Comparison of ENCODE assay signal across 1 cellular context in genomic region chr17:7557825-7558543, GRCh38.
TF ChIP-seq lines count a peak whose summit lies in the region.

No MANE protein-coding gene starts in this region.

TF ChIP-seq in HepG2, 621 proteins besides CTCF, POLR2A, EP300 and RAD21 (continued from another document and continues in another):
- TF ChIP-seq ZBTB46 (CRISPR knock-in tag; IDR thresholded peaks at IDR 0.05; ENCODE audit: borderline replicate concordance) (no peak), ZNF232 (CRISPR knock-in tag; IDR thresholded peaks at IDR 0.05; ENCODE audit: borderline replicate concordance) (no peak), HINFP (CRISPR knock-in tag; IDR thresholded peaks at IDR 0.05; ENCODE audit: low read depth) (peak; percentile 55; the same call in 1 of the 2 replicates), ZFP91 (CRISPR knock-in tag; IDR thresholded peaks at IDR 0.05; ENCODE audit: borderline replicate concordance) (no peak), PLSCR1 (CRISPR knock-in tag; IDR thresholded peaks at IDR 0.05; ENCODE audit: borderline replicate concordance) (no peak), PCBP2 (optimal IDR thresholded peaks at IDR 0.05; ENCODE audit: low read depth, low read length, poor library complexity, severe bottlenecking) (no peak), ZBTB8A (CRISPR knock-in tag; IDR thresholded peaks at IDR 0.05; ENCODE audit: borderline replicate concordance, low read depth) (no peak), ZNF883 (CRISPR knock-in tag; IDR thresholded peaks at IDR 0.05; ENCODE audit: not compliant biosample characterization) (no peak), NFKB2 (CRISPR knock-in tag; IDR thresholded peaks at IDR 0.05; ENCODE audit: borderline replicate concordance) (no peak), RBM39 (IDR thresholded peaks at IDR 0.05; ENCODE audit: low read depth, low read length, poor library complexity, severe bottlenecking) (no peak), PBX2 (CRISPR knock-in tag; IDR thresholded peaks at IDR 0.05) (no peak), TFAP4 (IDR thresholded peaks at IDR 0.05; ENCODE audit: borderline replicate concordance, low read depth) (peak; percentile 36; the same call in 1 of the 2 replicates), MAX (IDR thresholded peaks at IDR 0.05) (peak; percentile 54; the same call in 1 of the 2 replicates), ZNF143 (CRISPR knock-in tag; IDR thresholded peaks at IDR 0.05) (no peak), SNRNP70 (IDR thresholded peaks at IDR 0.05; ENCODE audit: low read depth, low read length) (no peak), KLF12 (CRISPR knock-in tag; IDR thresholded peaks at IDR 0.05; ENCODE audit: borderline replicate concordance) (no peak), ZNF382 (CRISPR knock-in tag; IDR thresholded peaks at IDR 0.05; ENCODE audit: borderline replicate concordance) (no peak), SOX5 (CRISPR knock-in tag; IDR thresholded peaks at IDR 0.05; ENCODE audit: borderline replicate concordance) (no peak; the same call in 1 of the 2 replicates), KLF11 (CRISPR knock-in tag; IDR thresholded peaks at IDR 0.05) (no peak), ZFX (CRISPR knock-in tag; IDR thresholded peaks at IDR 0.05; ENCODE audit: low read depth) (peak; percentile 89), ZNF558 (CRISPR knock-in tag; IDR thresholded peaks at IDR 0.05; ENCODE audit: borderline replicate concordance) (no peak), THAP11 (CRISPR knock-in tag; IDR thresholded peaks at IDR 0.05) (peak; percentile 50), ZBTB25 (CRISPR knock-in tag; IDR thresholded peaks at IDR 0.05) (peak; percentile 33; the same call in 1 of the 2 replicates), ZNF496 (CRISPR knock-in tag; IDR thresholded peaks at IDR 0.05; ENCODE audit: insufficient replicate concordance) (no peak), ARID5B (CRISPR knock-in tag; IDR thresholded peaks at IDR 0.05) (peak; percentile 67; the same call in 1 of the 2 replicates), CCDC6 (CRISPR knock-in tag; IDR thresholded peaks at IDR 0.05) (no peak), PAX8 (CRISPR knock-in tag; IDR thresholded peaks at IDR 0.05; ENCODE audit: borderline replicate concordance) (no peak), ZNF256 (CRISPR knock-in tag; conservative IDR thresholded peaks at IDR 0.05) (no peak), PLRG1 (conservative IDR thresholded peaks at IDR 0.05) (no peak), ZNF687 (CRISPR knock-in tag; IDR thresholded peaks at IDR 0.05) (peak; percentile 86), ZNF564 (CRISPR knock-in tag; IDR thresholded peaks at IDR 0.05) (no peak), GPN1 (CRISPR knock-in tag; IDR thresholded peaks at IDR 0.05; ENCODE audit: borderline replicate concordance) (no peak), ZNF678 (CRISPR knock-in tag; IDR thresholded peaks at IDR 0.05) (no peak), HMGXB4 (CRISPR knock-in tag; IDR thresholded peaks at IDR 0.05; ENCODE audit: borderline replicate concordance in 1 of 2, low read depth in 1 of 2) (0 out of 4 replicates have a peak, but pooled peaks have one; percentile 5 to 42), CHD2 (IDR thresholded peaks at IDR 0.05; ENCODE audit: low read depth, low read length) (no peak)
